In the genomic region with DNA sequence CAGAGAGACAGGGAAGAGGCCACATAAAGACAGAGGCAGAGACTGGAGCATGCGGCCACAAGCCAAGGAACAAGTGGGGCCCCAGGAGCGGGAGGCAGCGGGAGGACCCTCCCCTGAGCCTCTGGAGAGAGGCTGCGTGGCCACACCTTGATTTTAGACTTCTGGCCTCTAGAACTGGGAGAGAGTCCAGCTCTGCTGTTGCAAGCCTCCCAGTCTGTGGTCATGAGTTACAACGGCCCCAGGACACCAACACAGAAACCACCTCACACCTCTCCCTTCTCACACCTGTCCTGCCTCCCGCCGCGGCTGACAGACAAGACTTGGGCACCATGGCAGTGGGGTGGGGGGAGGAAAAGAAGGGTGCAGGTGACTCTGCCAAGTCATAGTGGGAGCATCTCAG, we compare ENCODE assay signal across 9 cellular contexts. TPM values are rescaled to one million over a fixed set of nuclear protein-coding genes. Genes with fewer than 3 reads are reported as not detected.
DNase-seq lines count a peak whose midpoint lies in the region; ATAC-seq and TF ChIP-seq lines count a peak whose summit lies in the region.
"Had no signal": no experiment of that assay in that cellular context is flagged by ENCODE, and none has a peak within 500 bp of the region (broad histone marks: within the 10 kb centered on the region; RNA-seq: fewer than 3 reads in every experiment).

No MANE protein-coding gene starts in this region.

- WGBS in mesenchymal stem cell, result 87% methylated on average over 7 of the region's 8 CpGs

- H3K4me3 ChIP-seq in A673 (ENCODE audit: low read depth, low read length, poor library complexity, severe bottlenecking) (peak overlapping the region; percentile 77), HAP-1 (peak overlapping the region; percentile 67), mesenchymal stem cell (ENCODE audit: insufficient read depth in 1 of 2, low read depth in 1 of 2, low read length in 2 of 2) (peak overlapping the region in 1 of 2 experiments; percentile 91)

- H2AFZ ChIP-seq in mesenchymal stem cell (ENCODE audit: low read depth, low read length), result no peak overlapping the region

- no peak overlapping the region for H2BK5ac ChIP-seq in mesenchymal stem cell (ENCODE audit: low read depth, low read length, poor library complexity, severe bottlenecking)

- H2BK120ac ChIP-seq in mesenchymal stem cell (ENCODE audit: low read depth, low read length), result no peak overlapping the region

- H3K18ac ChIP-seq in mesenchymal stem cell (ENCODE audit: low read depth in 1 of 2, low read length in 2 of 2), result no peak overlapping the region

- H3K36me3 ChIP-seq in A673 (ENCODE audit: insufficient read depth, low read length, poor library complexity, severe bottlenecking) (peaks cover 27% of the 10 kb centered on the region), HAP-1 (replicated peaks) (peaks cover 25% of the 10 kb centered on the region), mesenchymal stem cell (ENCODE audit: control insufficient read depth in 1 of 2, insufficient read depth in 2 of 2, low read depth in 1 of 2, low read length in 2 of 2) (peaks cover 36 to 67% of the 10 kb centered on the region in 2 experiments)

- no peak overlapping the region for H2AK5ac ChIP-seq in mesenchymal stem cell (ENCODE audit: low read length, severe bottlenecking)

- TF ChIP-seq CTCF in A673 (conservative IDR thresholded peaks at IDR 0.05; ENCODE audit: low read depth, low read length), result no peak

- H3K23ac ChIP-seq in mesenchymal stem cell (ENCODE audit: low read length in 2 of 2), result no peak overlapping the region

- POLR2A ChIA-PET in A673 (lab: Charles Lee; ENCODE audit: low non-redundant PET), result no interaction called here

- ATAC-seq in HG03196 (IDR thresholded peaks at IDR 0.05; ENCODE audit: unreplicated experiment), result no peak
- no peak for ATAC-seq in HG02938 (IDR thresholded peaks at IDR 0.05; ENCODE audit: unreplicated experiment)

- no peak overlapping the region for H4K91ac ChIP-seq in mesenchymal stem cell (ENCODE audit: low read length)

- DNase-seq in A673 (ENCODE audit: low spot score) (no peak), HAP-1 (ENCODE audit: low spot score in 2 of 2) (no peak), astrocyte of the hippocampus (ENCODE audit: low read depth, low spot score) (peak; percentile 54), mesenchymal stem cell (no peak), foreskin melanocyte (no peak), NCI-H1092 (lab: John Stamatoyannopoulos, UW) (no peak)
- DNase-seq: stimulated activated CD4-positive, alpha-beta T cell treated with anti-CD3 and anti-CD28 coated beads, Interleukin-12 subunit alpha, Interleukin-12 subunit beta, amount 100 ng/mL, for 4 hours had no signal

- H3K14ac ChIP-seq in mesenchymal stem cell (ENCODE audit: low read length in 2 of 2), result peak overlapping the region in 1 of 2 experiments; percentile 53

- H2BK12ac ChIP-seq in mesenchymal stem cell (ENCODE audit: low read length in 2 of 2), result no peak overlapping the region

- H3K4me1 ChIP-seq in A673 (ENCODE audit: insufficient read depth, low read length, poor library complexity, severe bottlenecking), result peaks cover 15% of the 10 kb centered on the region
- H3K4me1 ChIP-seq in HAP-1, result peaks cover 12% of the 10 kb centered on the region
- H3K4me1 ChIP-seq in mesenchymal stem cell (ENCODE audit: control insufficient read depth, insufficient read depth, low read depth, low read length), result peaks cover 47% of the 10 kb centered on the region

- no peak overlapping the region for H3K4ac ChIP-seq in mesenchymal stem cell (ENCODE audit: low read depth in 1 of 2, low read length in 2 of 2)

- in situ Hi-C loops in HAP-1 (cut with MboI; ENCODE audit: low sequenced_read_pairs), result no loop called here

- no TSS peak for BruUV-seq in A673 (replicated peaks; lab: Mats Ljungman, UMichigan)

- peak overlapping the region; percentile 90 for H3K4me2 ChIP-seq in mesenchymal stem cell (ENCODE audit: low read length, poor library complexity, severe bottlenecking)

- H3K79me1 ChIP-seq in mesenchymal stem cell (replicated peaks; ENCODE audit: low read length, poor library complexity, severe bottlenecking), result peaks cover 44% of the 10 kb centered on the region

- peak overlapping the region; percentile 87 for H3K9ac ChIP-seq in mesenchymal stem cell (ENCODE audit: low read length)

- CTCF ChIA-PET in A673 (lab: Charles Lee), result no interaction called here

- intact Hi-C loops in A673 (cut with micrococcal nuclease; ENCODE audit: unreplicated experiment), result no loop called here

- H3K27ac ChIP-seq in A673 (ENCODE audit: low read depth, low read length, poor library complexity, severe bottlenecking) (peak overlapping the region; percentile 85), mesenchymal stem cell (ENCODE audit: low read length, poor library complexity, severe bottlenecking) (no peak overlapping the region)

- H3K9me3 ChIP-seq in A673 (ENCODE audit: low read depth, low read length, poor library complexity, severe bottlenecking) (no peaks in the 10 kb centered on the region), HAP-1 (no peaks in the 10 kb centered on the region), mesenchymal stem cell (ENCODE audit: control insufficient read depth, low read length) (no peaks in the 10 kb centered on the region)

- no peak overlapping the region for H4K8ac ChIP-seq in mesenchymal stem cell (ENCODE audit: low read length)

- no peaks in the 10 kb centered on the region for H3K27me3 ChIP-seq in A673 (replicated peaks; ENCODE audit: insufficient read depth, low read depth, low read length, poor library complexity)
- no peaks in the 10 kb centered on the region for H3K27me3 ChIP-seq in HAP-1 (ENCODE audit: low read depth)
- no peaks in the 10 kb centered on the region for H3K27me3 ChIP-seq in mesenchymal stem cell (ENCODE audit: control insufficient read depth in 1 of 2, insufficient read depth in 1 of 2, low read length in 2 of 2)

- H2BK15ac ChIP-seq in mesenchymal stem cell (ENCODE audit: low read depth, poor library complexity, severe bottlenecking), result no peak overlapping the region

RNA-seq across cellular contexts. Expression of gene INPP5E, which starts 2.2 kb away (rescaled TPM):
- 26.2 and 27.7 TPM in 2 replicates for total RNA-seq in A673 (2021)
- 8.2 TPM for polyA plus RNA-seq in mesenchymal stem cell (2013, experiment 1 of 2)
- 7.7 TPM for polyA plus RNA-seq in mesenchymal stem cell (2013, experiment 2 of 2)

RNA-seq across cellular contexts. Expression of gene PMPCA, which starts 27.0 kb away (rescaled TPM):
- total RNA-seq in A673 (2021), result 84.1 and 94.8 TPM in 2 replicates
- 34.3 TPM for polyA plus RNA-seq in mesenchymal stem cell (2013, experiment 1 of 2)
- 33.6 TPM for polyA plus RNA-seq in mesenchymal stem cell (2013, experiment 2 of 2)

RNA-seq across cellular contexts. Expression of gene ENTR1, which starts 27.0 kb away (rescaled TPM):
- total RNA-seq in A673 (2021), result 135 and 146 TPM in 2 replicates
- 40.7 TPM for polyA plus RNA-seq in mesenchymal stem cell (2013, experiment 1 of 2)
- polyA plus RNA-seq in mesenchymal stem cell (2013, experiment 2 of 2), result 41.1 TPM

RNA-seq across cellular contexts. Expression of gene SNAPC4, which starts 37.5 kb away (rescaled TPM):
- 22.9 and 24.8 TPM in 2 replicates for total RNA-seq in A673 (2021)
- 6.1 TPM for polyA plus RNA-seq in mesenchymal stem cell (2013, experiment 1 of 2)
- 5.4 TPM for polyA plus RNA-seq in mesenchymal stem cell (2013, experiment 2 of 2)

RNA-seq across cellular contexts. Expression of gene SEC16A, which starts 45.4 kb away (rescaled TPM):
- total RNA-seq in A673 (2021), result 72.9 and 73.7 TPM in 2 replicates
- polyA plus RNA-seq in mesenchymal stem cell (2013, experiment 1 of 2), result 38.4 TPM
- 36.6 TPM for polyA plus RNA-seq in mesenchymal stem cell (2013, experiment 2 of 2)
